ENCODE assay signal across 32 cellular contexts in genomic region chr10:86281396-86281795, GRCh38.
"Had no signal": no experiment of that assay in that cellular context is flagged by ENCODE, and none has a peak within 500 bp of the region (broad histone marks: within the 10 kb centered on the region; RNA-seq: fewer than 3 reads in every experiment).

No MANE protein-coding gene starts in this region.

- H3K9me3 Mint-ChIP-seq: activated CD4-positive, alpha-beta T cell treated with anti-CD3 and anti-CD28 coated beads, Interleukin-2, amount 10 ng/mL, durations not matched to agents 7 days and 5 days; activated naive CD4-positive, alpha-beta T cell treated with anti-CD3 and anti-CD28 coated beads, Interleukin-2, amount 10 ng/mL, durations not matched to agents 7 days and 5 days; T-helper 1 cell treated with Interleukin-12 subunit alpha and Interleukin-12 subunit beta and Interleukin-4 antibody, amounts not matched to agents 30 μg/mL and 1 μg/mL, for 36 hours; T-helper 2 cell treated with Interferon-gamma antibody and Interleukin-4, amounts not matched to agents 5 μg/mL and 100 μg/mL, for 36 hours had no signal

- H3K27ac Mint-ChIP-seq: activated CD4-positive, alpha-beta T cell treated with anti-CD3 and anti-CD28 coated beads for 36 hours; activated CD4-positive, alpha-beta T cell treated with anti-CD3 and anti-CD28 coated beads, Interleukin-2, amount 10 ng/mL, durations not matched to agents 7 days and 5 days; activated naive CD4-positive, alpha-beta T cell treated with anti-CD3 and anti-CD28 coated beads, Interleukin-2, amount 10 ng/mL, durations not matched to agents 7 days and 5 days; activated naive CD8-positive, alpha-beta T cell; activated T-cell treated with anti-CD3 and anti-CD28 coated beads, Interleukin-2, amount 50 U/mL, for 24 hours; activated T-helper 2 cell treated with anti-CD3 and anti-CD28 coated beads, Interferon-gamma antibody, Interleukin-2, Interleukin-4, amounts not matched to agents 10 μg/mL and 5 μg/mL and 100 μg/mL, durations not matched to agents 14 hours and 24 hours and 36 hours; T-helper 1 cell treated with Interleukin-12 subunit alpha and Interleukin-12 subunit beta and Interleukin-4 antibody, amounts not matched to agents 30 μg/mL and 1 μg/mL, for 36 hours; T-helper 2 cell treated with Interferon-gamma antibody and Interleukin-4, amounts not matched to agents 5 μg/mL and 100 μg/mL, for 36 hours; WTC11 had no signal

- H3K4me3 ChIP-seq: Peyer's patch had no signal

- H3K9ac ChIP-seq: KMS-11 had no signal

- ATAC-seq: activated CD4-positive, alpha-beta T cell treated with anti-CD3 and anti-CD28 coated beads for 36 hours; activated CD4-positive, CD25-positive, alpha-beta regulatory T cell treated with anti-CD3 and anti-CD28 coated beads, Interleukin-2, amount 50 U/mL, for 24 hours; PC-3; Right ventricle myocardium inferior; WTC11 had no signal

- H3K36me3 ChIP-seq: brain microvascular endothelial cell, Peyer's patch had no signal

- H3K36me3 Mint-ChIP-seq: activated naive CD4-positive, alpha-beta T cell treated with anti-CD3 and anti-CD28 coated beads, Interleukin-2, amount 10 ng/mL, durations not matched to agents 7 days and 5 days; activated naive CD8-positive, alpha-beta T cell had no signal

- DNase-seq: activated CD4-positive, alpha-beta T cell treated with anti-CD3 and anti-CD28 coated beads for 36 hours; activated CD4-positive, alpha-beta T cell treated with anti-CD3 and anti-CD28 coated beads, Interleukin-2, amount 10 ng/mL, durations not matched to agents 7 days and 5 days; activated CD4-positive, alpha-beta T cell treated with anti-CD3 and anti-CD28 coated beads, Interleukin-2, amount 50 U/mL, for 48 hours; activated naive CD4-positive, alpha-beta T cell treated with anti-CD3 and anti-CD28 coated beads, Interleukin-2, amount 10 ng/mL, durations not matched to agents 7 days and 5 days; activated T-cell treated with anti-CD3 and anti-CD28 coated beads, Interleukin-2, amount 50 U/mL, for 24 hours; amniotic stem cell; aorta; brain microvascular endothelial cell; central memory CD4-positive, alpha-beta T cell; MM.1S; MV-4-11; NCI-H1092; NCI-H1436 treated with DMSO at 0.1 percent for 48 hours; NCI-H1694 treated with DMSO at 0.1 percent for 48 hours; NCI-H2029; NCI-H2171; NCI-H510A; NCI-H526; NCI-H748 treated with DMSO at 0.1 percent for 48 hours; NK-92 treated with Interleukin-12 subunit alpha and Interleukin-12 subunit beta, amount 100 ng/mL, for 24 hours; PC-3; Peyer's patch; RPMI8226; SIG-M5 had no signal

- H3K9me3 ChIP-seq: Peyer's patch had no signal

- H3K27ac ChIP-seq: brain microvascular endothelial cell, KMS-11, Peyer's patch had no signal

- H3K4me1 ChIP-seq: Peyer's patch had no signal

- H3K27me3 ChIP-seq: brain microvascular endothelial cell, Peyer's patch had no signal

- H3K4me1 Mint-ChIP-seq: activated CD4-positive, alpha-beta T cell treated with anti-CD3 and anti-CD28 coated beads for 36 hours; activated CD4-positive, alpha-beta T cell treated with anti-CD3 and anti-CD28 coated beads, Interleukin-2, amount 10 ng/mL, durations not matched to agents 7 days and 5 days; activated naive CD4-positive, alpha-beta T cell treated with anti-CD3 and anti-CD28 coated beads, Interleukin-2, amount 10 ng/mL, durations not matched to agents 7 days and 5 days; WTC11 had no signal

- H3K4me3 Mint-ChIP-seq: activated CD4-positive, alpha-beta T cell treated with anti-CD3 and anti-CD28 coated beads for 36 hours; activated CD4-positive, alpha-beta T cell treated with anti-CD3 and anti-CD28 coated beads, Interleukin-2, amount 10 ng/mL, durations not matched to agents 7 days and 5 days; activated naive CD4-positive, alpha-beta T cell treated with anti-CD3 and anti-CD28 coated beads, Interleukin-2, amount 10 ng/mL, durations not matched to agents 7 days and 5 days; activated naive CD8-positive, alpha-beta T cell; activated T-cell treated with anti-CD3 and anti-CD28 coated beads, Interleukin-2, amount 50 U/mL, for 24 hours; T-helper 1 cell treated with Interleukin-12 subunit alpha and Interleukin-12 subunit beta and Interleukin-4 antibody, amounts not matched to agents 30 μg/mL and 1 μg/mL, for 36 hours; T-helper 2 cell treated with Interferon-gamma antibody and Interleukin-4, amounts not matched to agents 5 μg/mL and 100 μg/mL, for 36 hours; WTC11 had no signal

- H3K4me2 ChIP-seq: KMS-11 had no signal
